Comparison of ENCODE assay signal across 8 cellular contexts in the genomic region with DNA sequence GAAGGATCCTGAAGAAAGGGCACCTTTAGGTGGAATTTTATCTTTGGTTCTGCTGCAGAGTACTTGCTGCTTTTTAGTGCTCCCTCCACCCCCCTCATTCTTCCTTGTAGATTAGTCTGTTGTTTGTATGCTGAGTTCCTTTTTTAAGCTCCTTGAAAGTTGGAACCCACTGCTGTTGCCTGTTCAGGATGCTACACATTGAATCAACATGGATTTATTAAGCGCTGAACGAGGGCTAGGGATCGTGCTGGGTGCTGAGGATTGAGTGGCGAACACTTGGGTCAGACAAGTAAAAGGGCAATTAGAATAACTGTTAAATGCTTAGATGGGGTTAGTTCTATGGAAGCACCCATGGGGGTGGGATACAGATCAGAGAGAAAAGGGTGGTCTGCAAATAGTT. TPM values are rescaled to one million over a fixed set of nuclear protein-coding genes. Genes with fewer than 3 reads are reported as not detected.
A peak's percentile ranks its signal among the peaks of the same experiment; 100 is the strongest.
DNase-seq lines count a peak whose midpoint lies in the region; ATAC-seq, FAIRE-seq and TF ChIP-seq lines count a peak whose summit lies in the region.

No MANE protein-coding gene starts in this region.

- H3K79me2 ChIP-seq in keratinocyte (ENCODE audit: control insufficient read depth, insufficient read depth, low read length), result no peaks in the 10 kb centered on the region

- no peak for ATAC-seq in activated naive CD4-positive, alpha-beta T cell treated with anti-CD3 and anti-CD28 coated beads, Interleukin-2, amount 50 U/mL, for 72 hours
- no peak for ATAC-seq in HG02884 (IDR thresholded peaks at IDR 0.05; ENCODE audit: unreplicated experiment)

- H3K4me2 ChIP-seq in keratinocyte (ENCODE audit: control insufficient read depth, extremely low read depth, insufficient read depth, low read depth, low read length), result peak overlapping the region; percentile 78

- peaks cover 29% of the 10 kb centered on the region for H3K4me1 ChIP-seq in keratinocyte (ENCODE audit: control insufficient read depth, extremely low read depth, insufficient read depth, low read length)
- H3K4me1 ChIP-seq in testis, result peaks cover 31% of the 10 kb centered on the region

- H3K4me3 ChIP-seq in keratinocyte (ENCODE audit: control insufficient read depth in 2 of 3, extremely low read depth in 1 of 3, insufficient read depth in 2 of 3, low read depth in 1 of 3, low read length in 3 of 3) (peak overlapping the region; percentile 50 to 69 (median 55)), testis (peak overlapping the region; percentile 78 to 86)

- DNase-seq in T-helper 2 cell treated with Interferon-gamma antibody and Interleukin-4, amounts not matched to agents 5 μg/mL and 100 μg/mL, for 36 hours (ENCODE audit: low spot score), result no peak
- DNase-seq in T-helper 2 cell (no peak), keratinocyte (ENCODE audit: low read depth, low spot score) (no peak), testis (no peak), islet precursor cell (no peak)
- no peak for DNase-seq in activated naive CD4-positive, alpha-beta T cell treated with anti-CD3 and anti-CD28 coated beads, Interleukin-2, amount 50 U/mL, for 72 hours (ENCODE audit: low spot score in 2 of 2)
- DNase-seq in activated CD4-positive, alpha-beta T cell treated with anti-CD3 and anti-CD28 coated beads, Interleukin-2, amount 50 U/mL, for 4 hours, result no peak

- no peaks in the 10 kb centered on the region for H4K20me1 ChIP-seq in keratinocyte (ENCODE audit: control insufficient read depth, extremely low read depth, insufficient read depth, low read length)

- peak overlapping the region; percentile 79 for H2AFZ ChIP-seq in keratinocyte (ENCODE audit: control insufficient read depth, low read length)

- H3K27ac ChIP-seq in keratinocyte (ENCODE audit: control insufficient read depth, insufficient read depth, low read length) (peak overlapping the region; percentile 72), testis (peak overlapping the region; percentile 90 to 98)

- peaks cover 33% of the 10 kb centered on the region for H3K4me1 Mint-ChIP-seq in T-helper 2 cell treated with Interferon-gamma antibody and Interleukin-4, amounts not matched to agents 5 μg/mL and 100 μg/mL, for 36 hours (ENCODE audit: low read depth)

- no peak for FAIRE-seq in keratinocyte (lab: Jason Lieb, UNC)

- peak overlapping the region; percentile 98 for H3K27ac Mint-ChIP-seq in T-helper 2 cell treated with Interferon-gamma antibody and Interleukin-4, amounts not matched to agents 5 μg/mL and 100 μg/mL, for 36 hours
- H3K27ac Mint-ChIP-seq in activated naive CD4-positive, alpha-beta T cell treated with anti-CD3 and anti-CD28 coated beads, Interleukin-2, amount 50 U/mL, for 72 hours, result peak overlapping the region; percentile 96 to 97

- no peak for TF ChIP-seq POLR2A in testis (IDR thresholded peaks at IDR 0.05)

- H3K9me3 ChIP-seq in keratinocyte (ENCODE audit: control insufficient read depth, low read depth, low read length) (peaks cover 5% of the 10 kb centered on the region), testis (no peaks in the 10 kb centered on the region)

- peak overlapping the region; percentile 82 for H3K9ac ChIP-seq in keratinocyte (ENCODE audit: control insufficient read depth, extremely low read depth, insufficient read depth, low read length)

- intact Hi-C loops in testis (cut with DNase I; ENCODE audit: low total_unique reads), result no loop called here

- H3K4me3 Mint-ChIP-seq in T-helper 2 cell treated with Interferon-gamma antibody and Interleukin-4, amounts not matched to agents 5 μg/mL and 100 μg/mL, for 36 hours, result peak overlapping the region; percentile 98

- no peak for TF ChIP-seq CTCF in keratinocyte (optimal IDR thresholded peaks at IDR 0.05 in 1 of 3, IDR thresholded peaks at IDR 0.05 in 1 of 3, conservative IDR thresholded peaks at IDR 0.05 in 1 of 3; ENCODE audit: extremely low read depth in 1 of 3, insufficient read depth in 2 of 3, low read length in 3 of 3)
- no peak for TF ChIP-seq CTCF in testis (IDR thresholded peaks at IDR 0.05)

- 55 to 71% methylated on average over 4 of the region's 4 CpGs for WGBS in testis, 2 donors

- H3K36me3 Mint-ChIP-seq in T-helper 2 cell treated with Interferon-gamma antibody and Interleukin-4, amounts not matched to agents 5 μg/mL and 100 μg/mL, for 36 hours (ENCODE audit: low read depth), result peaks cover 26% of the 10 kb centered on the region
- peaks cover 39 to 45% of the 10 kb centered on the region in 2 donors for H3K36me3 Mint-ChIP-seq in activated naive CD4-positive, alpha-beta T cell treated with anti-CD3 and anti-CD28 coated beads, Interleukin-2, amount 50 U/mL, for 72 hours

- no peaks in the 10 kb centered on the region for H3K9me1 ChIP-seq in keratinocyte (ENCODE audit: control insufficient read depth, extremely low read depth, insufficient read depth, low read length)

- H3K36me3 ChIP-seq in keratinocyte (ENCODE audit: control insufficient read depth in 2 of 2, extremely low read depth in 1 of 2, insufficient read depth in 2 of 2, low read length in 2 of 2) (no peaks in the 10 kb centered on the region), testis (ENCODE audit: low read depth, missing control alignments) (no peaks in the 10 kb centered on the region)

- H3K27me3 Mint-ChIP-seq in T-helper 2 cell treated with Interferon-gamma antibody and Interleukin-4, amounts not matched to agents 5 μg/mL and 100 μg/mL, for 36 hours (ENCODE audit: low read depth), result no peaks in the 10 kb centered on the region

- no peaks in the 10 kb centered on the region for H3K27me3 ChIP-seq in keratinocyte (ENCODE audit: control insufficient read depth, extremely low read depth, insufficient read depth, low read length)
- H3K27me3 ChIP-seq in testis, result no peaks in the 10 kb centered on the region

- dilution Hi-C loops in keratinocyte (cut with MboI; ENCODE audit: extremely low pct_ligation_motif_present, low sequenced_read_pairs), result no loop called here

- peaks cover 18% of the 10 kb centered on the region for H3K9me3 Mint-ChIP-seq in T-helper 2 cell treated with Interferon-gamma antibody and Interleukin-4, amounts not matched to agents 5 μg/mL and 100 μg/mL, for 36 hours
- H3K9me3 Mint-ChIP-seq in activated naive CD4-positive, alpha-beta T cell treated with anti-CD3 and anti-CD28 coated beads, Interleukin-2, amount 50 U/mL, for 72 hours, result peaks cover 15 to 17% of the 10 kb centered on the region in 2 donors

RNA-seq across cellular contexts. Expression of a gene that starts 0.9 kb away (rescaled TPM):
- 10 to 100 TPM in 1 of 2 donors, 1 to 10 TPM in 1; 4.8 to 18.8 TPM for total RNA-seq in activated naive CD4-positive, alpha-beta T cell treated with anti-CD3 and anti-CD28 coated beads, Interleukin-2, amount 50 U/mL, for 72 hours
- polyA plus RNA-seq in keratinocyte, result 7.3 to 11.3 TPM (median 8.1 TPM) in 3 replicates
- 4.8 TPM for polyA plus RNA-seq in keratinocyte (2011; ENCODE audit: low read depth)
- 5.1 and 11.1 TPM in 2 replicates for polyA plus RNA-seq in keratinocyte (2011; cell fraction: cytosol; rRNA removed)
- 5.3 and 7.3 TPM in 2 replicates for polyA plus RNA-seq in keratinocyte (2011; cell fraction: nucleus; rRNA removed)
- 5.8 and 9.0 TPM in 2 replicates for polyA plus RNA-seq in keratinocyte (2012; ENCODE audit: low replicate concordance)
- polyA minus RNA-seq in keratinocyte, result 2.3 to 8.4 TPM in 2 of 3 replicates, not detected in the other
- 9.8 TPM for polyA minus RNA-seq in keratinocyte (2011; cell fraction: cytosol; rRNA and poly(A)+ RNA removed)
- polyA minus RNA-seq in keratinocyte (2011; cell fraction: nucleus; rRNA and poly(A)+ RNA removed), result 0.95 and 1.9 TPM in 2 replicates
- total RNA-seq in testis, result 10 to 100 TPM; 44.9 to 51.1 TPM
- polyA plus RNA-seq in testis (ENCODE audit: insufficient read depth, low read depth, low replicate concordance), result 127 TPM
